In genomic region chr3:174397848-174398247, GRCh38 we compare ENCODE assay signal across 9 cellular contexts.
A peak's percentile ranks its signal among the peaks of the same experiment; 100 is the strongest.
DNase-seq lines count a peak whose midpoint lies in the region; TF ChIP-seq lines count a peak whose summit lies in the region.
"Had no signal": no experiment of that assay in that cellular context is flagged by ENCODE, and none has a peak within 500 bp of the region (broad histone marks: within the 10 kb centered on the region; RNA-seq: fewer than 3 reads in every experiment).

No MANE protein-coding gene starts in this region.

- H3K4me1 ChIP-seq in thyroid gland, result no peaks in the 10 kb centered on the region
- no peaks in the 10 kb centered on the region for H3K4me1 ChIP-seq in effector memory CD4-positive, alpha-beta T cell (ENCODE audit: control insufficient read depth, insufficient read depth, low read length, poor library complexity, severe bottlenecking)

- no peaks in the 10 kb centered on the region for H3K9me3 ChIP-seq in thyroid gland
- no peaks in the 10 kb centered on the region for H3K9me3 ChIP-seq in effector memory CD4-positive, alpha-beta T cell (ENCODE audit: control insufficient read depth, low read length)

- H3K27me3 Mint-ChIP-seq in nephron (ENCODE audit: low read depth), result no peaks in the 10 kb centered on the region

- H3K4me3 Mint-ChIP-seq in nephron, result no peak overlapping the region

- peak in 2 of 3 experiments; percentile 18 to 43 for TF ChIP-seq CTCF in nephron (IDR thresholded peaks at IDR 0.05; ENCODE audit: unreplicated experiment in 3 of 3)
- peak in 3 of 6 experiments; percentile 26 to 42 (median 38) for TF ChIP-seq CTCF in thyroid gland (IDR thresholded peaks at IDR 0.05)

- no peaks in the 10 kb centered on the region for H3K4me1 Mint-ChIP-seq in nephron

- intact Hi-C loops in thyroid gland (cut with DNase I), result no loop called here

- DNase-seq in EH (ENCODE audit: low read depth) (peak; percentile 49), NCI-H2107 treated with DMSO at 0.1 percent for 48 hours (lab: John Stamatoyannopoulos, UW; ENCODE audit: unreplicated experiment) (peak; percentile 40), cerebellar cortex (ENCODE audit: low spot score) (peak; percentile 17), thyroid gland (no peak), putamen (ENCODE audit: low spot score) (no peak)
- DNase-seq in effector CD8-positive, alpha-beta T cell (lab: John Stamatoyannopoulos, UW), result no peak
- no peak for DNase-seq in effector memory CD4-positive, alpha-beta T cell
- DNase-seq: stimulated activated naive CD4-positive, alpha-beta T cell had no signal

- TF ChIP-seq POLR2A in thyroid gland (IDR thresholded peaks at IDR 0.05), result no peak

- no peaks in the 10 kb centered on the region for H3K27me3 ChIP-seq in thyroid gland
- no peaks in the 10 kb centered on the region for H3K27me3 ChIP-seq in effector memory CD4-positive, alpha-beta T cell (replicated peaks; ENCODE audit: control insufficient read depth, insufficient read depth, low read length, poor library complexity, severe bottlenecking)

- no peaks in the 10 kb centered on the region for H3K36me3 ChIP-seq in thyroid gland
- H3K36me3 ChIP-seq in effector memory CD4-positive, alpha-beta T cell (ENCODE audit: control insufficient read depth, insufficient read depth, low read length), result no peaks in the 10 kb centered on the region

- no peak overlapping the region for H3K27ac ChIP-seq in thyroid gland
- no peak overlapping the region for H3K27ac ChIP-seq in effector memory CD4-positive, alpha-beta T cell (ENCODE audit: insufficient read depth, low read length, poor library complexity, severe bottlenecking)

- no peak overlapping the region for H3K4me3 ChIP-seq in thyroid gland (replicated peaks in 1 of 3)
- no peak overlapping the region for H3K4me3 ChIP-seq in effector memory CD4-positive, alpha-beta T cell (ENCODE audit: insufficient read depth, low read depth, low read length, poor library complexity, severe bottlenecking)

- no peaks in the 10 kb centered on the region for H3K36me3 Mint-ChIP-seq in nephron (ENCODE audit: low read depth)

- no peak overlapping the region for H3K27ac Mint-ChIP-seq in nephron

- H3K9me3 Mint-ChIP-seq in nephron, result peaks cover 15% of the 10 kb centered on the region

Comparison
In these comparisons a context has a peak if more than half of its experiments do, and no peak if none do; other contexts are left out.
1. DNase-seq: peak in EH (single experiment), NCI-H2107 treated with DMSO at 0.1 percent for 48 hours (single experiment) and cerebellar cortex (single experiment); none in effector CD8-positive, alpha-beta T cell (single experiment), thyroid gland (0 of 2), putamen (single experiment) and effector memory CD4-positive, alpha-beta T cell (0 of 3).